Comparison of ENCODE assay signal across 1 cellular context in genomic region chr14:99545574-99545973, GRCh38.
TF ChIP-seq lines count a peak whose summit lies in the region.

No MANE protein-coding gene starts in this region.

TF ChIP-seq in H1, 55 proteins besides CTCF, POLR2A, EP300 and RAD21:
- TF ChIP-seq JUN (IDR thresholded peaks at IDR 0.05; ENCODE audit: low read depth, low read length) (no peak), NRF1 (IDR thresholded peaks at IDR 0.05; ENCODE audit: low read depth, low read length) (no peak), GABPA (IDR thresholded peaks at IDR 0.05; ENCODE audit: borderline replicate concordance, insufficient read depth, low read length) (no peak), EZH2 (IDR thresholded peaks at IDR 0.05; ENCODE audit: low read depth, low read length, severe bottlenecking) (no peak)
- TF ChIP-seq, protein P1, sequence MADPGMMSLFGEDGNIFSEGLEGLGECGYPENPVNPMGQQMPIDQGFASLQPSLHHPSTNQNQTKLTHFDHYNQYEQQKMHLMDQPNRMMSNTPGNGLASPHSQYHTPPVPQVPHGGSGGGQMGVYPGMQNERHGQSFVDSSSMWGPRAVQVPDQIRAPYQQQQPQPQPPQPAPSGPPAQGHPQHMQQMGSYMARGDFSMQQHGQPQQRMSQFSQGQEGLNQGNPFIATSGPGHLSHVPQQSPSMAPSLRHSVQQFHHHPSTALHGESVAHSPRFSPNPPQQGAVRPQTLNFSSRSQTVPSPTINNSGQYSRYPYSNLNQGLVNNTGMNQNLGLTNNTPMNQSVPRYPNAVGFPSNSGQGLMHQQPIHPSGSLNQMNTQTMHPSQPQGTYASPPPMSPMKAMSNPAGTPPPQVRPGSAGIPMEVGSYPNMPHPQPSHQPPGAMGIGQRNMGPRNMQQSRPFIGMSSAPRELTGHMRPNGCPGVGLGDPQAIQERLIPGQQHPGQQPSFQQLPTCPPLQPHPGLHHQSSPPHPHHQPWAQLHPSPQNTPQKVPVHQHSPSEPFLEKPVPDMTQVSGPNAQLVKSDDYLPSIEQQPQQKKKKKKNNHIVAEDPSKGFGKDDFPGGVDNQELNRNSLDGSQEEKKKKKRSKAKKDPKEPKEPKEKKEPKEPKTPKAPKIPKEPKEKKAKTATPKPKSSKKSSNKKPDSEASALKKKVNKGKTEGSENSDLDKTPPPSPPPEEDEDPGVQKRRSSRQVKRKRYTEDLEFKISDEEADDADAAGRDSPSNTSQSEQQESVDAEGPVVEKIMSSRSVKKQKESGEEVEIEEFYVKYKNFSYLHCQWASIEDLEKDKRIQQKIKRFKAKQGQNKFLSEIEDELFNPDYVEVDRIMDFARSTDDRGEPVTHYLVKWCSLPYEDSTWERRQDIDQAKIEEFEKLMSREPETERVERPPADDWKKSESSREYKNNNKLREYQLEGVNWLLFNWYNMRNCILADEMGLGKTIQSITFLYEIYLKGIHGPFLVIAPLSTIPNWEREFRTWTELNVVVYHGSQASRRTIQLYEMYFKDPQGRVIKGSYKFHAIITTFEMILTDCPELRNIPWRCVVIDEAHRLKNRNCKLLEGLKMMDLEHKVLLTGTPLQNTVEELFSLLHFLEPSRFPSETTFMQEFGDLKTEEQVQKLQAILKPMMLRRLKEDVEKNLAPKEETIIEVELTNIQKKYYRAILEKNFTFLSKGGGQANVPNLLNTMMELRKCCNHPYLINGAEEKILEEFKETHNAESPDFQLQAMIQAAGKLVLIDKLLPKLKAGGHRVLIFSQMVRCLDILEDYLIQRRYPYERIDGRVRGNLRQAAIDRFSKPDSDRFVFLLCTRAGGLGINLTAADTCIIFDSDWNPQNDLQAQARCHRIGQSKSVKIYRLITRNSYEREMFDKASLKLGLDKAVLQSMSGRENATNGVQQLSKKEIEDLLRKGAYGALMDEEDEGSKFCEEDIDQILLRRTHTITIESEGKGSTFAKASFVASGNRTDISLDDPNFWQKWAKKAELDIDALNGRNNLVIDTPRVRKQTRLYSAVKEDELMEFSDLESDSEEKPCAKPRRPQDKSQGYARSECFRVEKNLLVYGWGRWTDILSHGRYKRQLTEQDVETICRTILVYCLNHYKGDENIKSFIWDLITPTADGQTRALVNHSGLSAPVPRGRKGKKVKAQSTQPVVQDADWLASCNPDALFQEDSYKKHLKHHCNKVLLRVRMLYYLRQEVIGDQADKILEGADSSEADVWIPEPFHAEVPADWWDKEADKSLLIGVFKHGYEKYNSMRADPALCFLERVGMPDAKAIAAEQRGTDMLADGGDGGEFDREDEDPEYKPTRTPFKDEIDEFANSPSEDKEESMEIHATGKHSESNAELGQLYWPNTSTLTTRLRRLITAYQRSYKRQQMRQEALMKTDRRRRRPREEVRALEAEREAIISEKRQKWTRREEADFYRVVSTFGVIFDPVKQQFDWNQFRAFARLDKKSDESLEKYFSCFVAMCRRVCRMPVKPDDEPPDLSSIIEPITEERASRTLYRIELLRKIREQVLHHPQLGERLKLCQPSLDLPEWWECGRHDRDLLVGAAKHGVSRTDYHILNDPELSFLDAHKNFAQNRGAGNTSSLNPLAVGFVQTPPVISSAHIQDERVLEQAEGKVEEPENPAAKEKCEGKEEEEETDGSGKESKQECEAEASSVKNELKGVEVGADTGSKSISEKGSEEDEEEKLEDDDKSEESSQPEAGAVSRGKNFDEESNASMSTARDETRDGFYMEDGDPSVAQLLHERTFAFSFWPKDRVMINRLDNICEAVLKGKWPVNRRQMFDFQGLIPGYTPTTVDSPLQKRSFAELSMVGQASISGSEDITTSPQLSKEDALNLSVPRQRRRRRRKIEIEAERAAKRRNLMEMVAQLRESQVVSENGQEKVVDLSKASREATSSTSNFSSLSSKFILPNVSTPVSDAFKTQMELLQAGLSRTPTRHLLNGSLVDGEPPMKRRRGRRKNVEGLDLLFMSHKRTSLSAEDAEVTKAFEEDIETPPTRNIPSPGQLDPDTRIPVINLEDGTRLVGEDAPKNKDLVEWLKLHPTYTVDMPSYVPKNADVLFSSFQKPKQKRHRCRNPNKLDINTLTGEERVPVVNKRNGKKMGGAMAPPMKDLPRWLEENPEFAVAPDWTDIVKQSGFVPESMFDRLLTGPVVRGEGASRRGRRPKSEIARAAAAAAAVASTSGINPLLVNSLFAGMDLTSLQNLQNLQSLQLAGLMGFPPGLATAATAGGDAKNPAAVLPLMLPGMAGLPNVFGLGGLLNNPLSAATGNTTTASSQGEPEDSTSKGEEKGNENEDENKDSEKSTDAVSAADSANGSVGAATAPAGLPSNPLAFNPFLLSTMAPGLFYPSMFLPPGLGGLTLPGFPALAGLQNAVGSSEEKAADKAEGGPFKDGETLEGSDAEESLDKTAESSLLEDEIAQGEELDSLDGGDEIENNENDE (IDR thresholded peaks at IDR 0.05; ENCODE audit: insufficient replicate concordance, low read length): no peak
